31 cellular contexts compared by ENCODE assay signal in genomic region chr4:159111417-159111816, GRCh38.
"Had no signal": no experiment of that assay in that cellular context is flagged by ENCODE, and none has a peak within 500 bp of the region (broad histone marks: within the 10 kb centered on the region; RNA-seq: fewer than 3 reads in every experiment).

No MANE protein-coding gene starts in this region.

- H3K36me3 ChIP-seq: adrenal gland, cardiac muscle cell, gastroesophageal sphincter, right atrium auricular region, stomach, suprapubic skin, tibial artery had no signal

- H3K27ac Mint-ChIP-seq: activated B cell treated with CpG ODN at 0.5 μM for 24 hours; activated CD8-positive, alpha-beta memory T cell treated with anti-CD3 and anti-CD28 coated beads, Interleukin-2, amount 10 ng/mL, durations not matched to agents 7 days and 5 days; activated CD8-positive, alpha-beta T cell treated with anti-CD3 and anti-CD28 coated beads, Interleukin-2, amount 10 ng/mL, durations not matched to agents 7 days and 5 days; activated naive CD4-positive, alpha-beta T cell treated with anti-CD3 and anti-CD28 coated beads for 36 hours; activated naive CD8-positive, alpha-beta T cell treated with anti-CD3 and anti-CD28 coated beads for 36 hours; brain; neural progenitor cell; stimulated activated naive B cell treated with anti-CD40 and anti-IgM and Interleukin-4, amounts not matched to agents 10 μg/mL and 1 μg/mL and 100 μg/mL, for 72 hours had no signal

- H3K9me3 ChIP-seq: adrenal gland, gastroesophageal sphincter, right atrium auricular region, suprapubic skin, tibial artery had no signal

- H3K9me3 Mint-ChIP-seq: activated B cell treated with CpG ODN at 0.5 μM for 24 hours; activated naive CD4-positive, alpha-beta T cell treated with anti-CD3 and anti-CD28 coated beads for 36 hours; immature natural killer cell; naive thymus-derived CD8-positive, alpha-beta T cell; stimulated activated naive B cell treated with anti-CD40 and anti-IgM and Interleukin-4, amounts not matched to agents 10 μg/mL and 1 μg/mL and 100 μg/mL, for 72 hours had no signal

- H3K4me3 ChIP-seq: adrenal gland, cardiac muscle cell, coronary artery, dorsolateral prefrontal cortex, gastroesophageal sphincter, hepatocyte, neural progenitor cell, right atrium auricular region, stomach, suprapubic skin, tibial artery had no signal

- H3K36me3 Mint-ChIP-seq: immature natural killer cell; naive thymus-derived CD8-positive, alpha-beta T cell had no signal

- H3K27ac ChIP-seq: adrenal gland, cardiac muscle cell, coronary artery, dorsolateral prefrontal cortex, gastroesophageal sphincter, hepatocyte, neural progenitor cell, parathyroid adenoma, right atrium auricular region, stomach, suprapubic skin, tibial artery had no signal

- ATAC-seq: activated CD8-positive, alpha-beta memory T cell treated with anti-CD3 and anti-CD28 coated beads, Interleukin-2, amount 10 ng/mL, durations not matched to agents 7 days and 5 days; activated CD8-positive, alpha-beta T cell treated with anti-CD3 and anti-CD28 coated beads, Interleukin-2, amount 10 ng/mL, durations not matched to agents 7 days and 5 days; gastroesophageal sphincter; left colon; naive thymus-derived CD8-positive, alpha-beta T cell; stimulated activated naive B cell treated with anti-CD40 and anti-IgM and Interleukin-4, amounts not matched to agents 10 μg/mL and 1 μg/mL and 100 μg/mL, for 72 hours had no signal

- H3K27me3 Mint-ChIP-seq: activated B cell treated with CpG ODN at 0.5 μM for 24 hours; activated CD8-positive, alpha-beta memory T cell treated with anti-CD3 and anti-CD28 coated beads, Interleukin-2, amount 10 ng/mL, durations not matched to agents 7 days and 5 days; activated naive CD8-positive, alpha-beta T cell treated with anti-CD3 and anti-CD28 coated beads for 36 hours; brain; naive thymus-derived CD8-positive, alpha-beta T cell; stimulated activated naive B cell treated with anti-CD40 and anti-IgM and Interleukin-4, amounts not matched to agents 10 μg/mL and 1 μg/mL and 100 μg/mL, for 72 hours had no signal

- H2AFZ ChIP-seq: hepatocyte, neural progenitor cell, parathyroid adenoma had no signal

- H3K9ac ChIP-seq: neural progenitor cell, parathyroid adenoma had no signal

- DNase-seq: activated B cell treated with CpG ODN at 0.5 μM for 24 hours; activated CD8-positive, alpha-beta memory T cell treated with anti-CD3 and anti-CD28 coated beads, Interleukin-2, amount 10 ng/mL, durations not matched to agents 7 days and 5 days; activated CD8-positive, alpha-beta T cell treated with anti-CD3 and anti-CD28 coated beads, Interleukin-2, amount 10 ng/mL, durations not matched to agents 7 days and 5 days; activated effector memory CD4-positive, alpha-beta T cell treated with anti-CD3 and anti-CD28 coated beads, Interleukin-2, amount 50 U/mL, for 16 hours; activated naive CD4-positive, alpha-beta T cell treated with anti-CD3 and anti-CD28 coated beads for 36 hours; activated naive CD8-positive, alpha-beta T cell treated with anti-CD3 and anti-CD28 coated beads for 36 hours; adrenal gland; aorta; dorsolateral prefrontal cortex; effector memory CD4-positive, alpha-beta T cell; immature natural killer cell; kidney; left colon; mammary epithelial cell; midbrain; naive thymus-derived CD8-positive, alpha-beta T cell; occipital lobe; stimulated activated CD4-positive, alpha-beta T cell treated with anti-CD3 and anti-CD28 coated beads, Interleukin-15, amount 100 ng/mL, for 24 hours; stimulated activated CD4-positive, alpha-beta T cell treated with anti-CD3 and anti-CD28 coated beads, Interleukin-2, amount 100 ng/mL, for 24 hours; stimulated activated naive B cell treated with anti-CD40 and anti-IgM and Interleukin-4, amounts not matched to agents 10 μg/mL and 1 μg/mL and 100 μg/mL, for 72 hours; stomach; tibial artery had no signal

- H3K4me3 Mint-ChIP-seq: activated B cell treated with CpG ODN at 0.5 μM for 24 hours; activated CD8-positive, alpha-beta memory T cell treated with anti-CD3 and anti-CD28 coated beads, Interleukin-2, amount 10 ng/mL, durations not matched to agents 7 days and 5 days; activated CD8-positive, alpha-beta T cell treated with anti-CD3 and anti-CD28 coated beads, Interleukin-2, amount 10 ng/mL, durations not matched to agents 7 days and 5 days; activated naive CD4-positive, alpha-beta T cell treated with anti-CD3 and anti-CD28 coated beads for 36 hours; immature natural killer cell; naive thymus-derived CD8-positive, alpha-beta T cell; neural progenitor cell; stimulated activated naive B cell treated with anti-CD40 and anti-IgM and Interleukin-4, amounts not matched to agents 10 μg/mL and 1 μg/mL and 100 μg/mL, for 72 hours had no signal

- H3K27me3 ChIP-seq: adrenal gland, cardiac muscle cell, dorsolateral prefrontal cortex, gastroesophageal sphincter, hepatocyte, neural progenitor cell, right atrium auricular region, stomach, suprapubic skin, tibial artery had no signal

- H3K4me2 ChIP-seq: hepatocyte, neural progenitor cell had no signal
